ENCODE assay signal across 8 cellular contexts in genomic region chr10:84156768-84157167, GRCh38. TPM values are rescaled to one million over a fixed set of nuclear protein-coding genes. Genes with fewer than 3 reads are reported as not detected.
DNase-seq lines count a peak whose midpoint lies in the region; ATAC-seq and TF ChIP-seq lines count a peak whose summit lies in the region.

No MANE protein-coding gene starts in this region.

- H3K36me3 Mint-ChIP-seq in natural killer cell treated with Interleukin-12 subunit alpha and Interleukin-12 subunit beta and Interleukin-15 and Interleukin-18, amount 100 ng/mL, for 72 hours, result peaks cover 22% of the 10 kb centered on the region

- DNase-seq in GDM1 (lab: John Stamatoyannopoulos, UW) (peak; percentile 65), activated T-cell treated with anti-CD3 and anti-CD28 coated beads for 48 hours (ENCODE audit: low read depth) (peak; percentile 38), OCI-LY7 (ENCODE audit: low spot score) (no peak), NCI-H524 (lab: John Stamatoyannopoulos, UW) (no peak), DMS114 treated with DMSO at 0.1 percent for 48 hours (lab: John Stamatoyannopoulos, UW; ENCODE audit: unreplicated experiment) (no peak), omental fat pad (ENCODE audit: low spot score) (no peak)
- DNase-seq in natural killer cell treated with Interleukin-12 subunit alpha and Interleukin-12 subunit beta and Interleukin-15 and Interleukin-18, amount 100 ng/mL, for 72 hours (ENCODE audit: low spot score), result peak; percentile 74

- peak overlapping the region; percentile 73 for H3K4me3 Mint-ChIP-seq in natural killer cell treated with Interleukin-12 subunit alpha and Interleukin-12 subunit beta and Interleukin-15 and Interleukin-18, amount 100 ng/mL, for 72 hours

- intact Hi-C loops in OCI-LY7 (cut with micrococcal nuclease; ENCODE audit: unreplicated experiment), result no loop called here

- TF ChIP-seq CTCF in OCI-LY7 (conservative IDR thresholded peaks at IDR 0.05; ENCODE audit: low read length) (no peak), omental fat pad (IDR thresholded peaks at IDR 0.05) (no peak)

- no peaks in the 10 kb centered on the region for H3K4me1 ChIP-seq in OCI-LY7 (ENCODE audit: insufficient read depth, low read length, poor library complexity, severe bottlenecking)

- H3K9me3 ChIP-seq in OCI-LY7 (ENCODE audit: low read length), result no peaks in the 10 kb centered on the region

- H3K4me3 ChIP-seq in OCI-LY7 (ENCODE audit: low read depth, low read length, poor library complexity, severe bottlenecking), result no peak overlapping the region

- H3K27ac ChIP-seq in OCI-LY7 (ENCODE audit: low read depth, low read length, poor library complexity, severe bottlenecking), result no peak overlapping the region

- ATAC-seq in HG03460 (IDR thresholded peaks at IDR 0.05; ENCODE audit: unreplicated experiment) (peak; percentile 56), omental fat pad (ENCODE audit: low FRiP score) (no peak)
- ATAC-seq in natural killer cell treated with Interleukin-12 subunit alpha and Interleukin-12 subunit beta and Interleukin-15 and Interleukin-18, amount 100 ng/mL, for 72 hours, result peak; percentile 98 to 99

- CTCF ChIA-PET in OCI-LY7 (lab: Charles Lee; ENCODE audit: unreplicated experiment), result no interaction called here

- no peak overlapping the region for H3K4me2 ChIP-seq in OCI-LY7 (ENCODE audit: low read length)

- peaks cover 33 to 35% of the 10 kb centered on the region in 2 donors for H3K4me1 Mint-ChIP-seq in natural killer cell treated with Interleukin-12 subunit alpha and Interleukin-12 subunit beta and Interleukin-15 and Interleukin-18, amount 100 ng/mL, for 72 hours (ENCODE audit: low read depth in 2 of 2)

- H3K9me3 Mint-ChIP-seq in natural killer cell treated with Interleukin-12 subunit alpha and Interleukin-12 subunit beta and Interleukin-15 and Interleukin-18, amount 100 ng/mL, for 72 hours, result no peaks in the 10 kb centered on the region

- peak overlapping the region; percentile 74 to 90 for H3K27ac Mint-ChIP-seq in natural killer cell treated with Interleukin-12 subunit alpha and Interleukin-12 subunit beta and Interleukin-15 and Interleukin-18, amount 100 ng/mL, for 72 hours

- no peaks in the 10 kb centered on the region for H3K9me2 ChIP-seq in OCI-LY7 (ENCODE audit: insufficient read depth, low read length)

- peaks cover 0 to 7% of the 10 kb centered on the region in 2 donors for H3K27me3 Mint-ChIP-seq in natural killer cell treated with Interleukin-12 subunit alpha and Interleukin-12 subunit beta and Interleukin-15 and Interleukin-18, amount 100 ng/mL, for 72 hours

- H4K20me1 ChIP-seq in OCI-LY7 (ENCODE audit: insufficient read depth, low read length), result no peaks in the 10 kb centered on the region

- H2AFZ ChIP-seq in OCI-LY7 (ENCODE audit: low read length), result no peak overlapping the region

- H3K36me3 ChIP-seq in OCI-LY7 (ENCODE audit: insufficient read depth, low read length), result peaks cover 40% of the 10 kb centered on the region

- POLR2A ChIA-PET in OCI-LY7 (lab: Charles Lee), result interaction anchor here (0.5 to 1.3 kb wide), 2 partner anchors 9 to 1017 kb away, joined by 3 to 5 read pairs; no protein-coding TSS in a partner anchor

- no peaks in the 10 kb centered on the region for H3K79me2 ChIP-seq in OCI-LY7 (ENCODE audit: insufficient read depth, low read depth, low read length)

- BruUV-seq in OCI-LY7 (replicated peaks; lab: Mats Ljungman, UMichigan), result no TSS peak

RNA-seq across cellular contexts. Expression of gene GPR15LG, which starts 16.8 kb away (rescaled TPM):
- not detected for total RNA-seq in natural killer cell treated with Interleukin-12 subunit alpha and Interleukin-12 subunit beta and Interleukin-15 and Interleukin-18, amount 100 ng/mL, for 72 hours
- total RNA-seq in OCI-LY7 (2014; rRNA removed; shearing (Covaris generic)), result not detected in 2 replicates
- total RNA-seq in OCI-LY7 (2022), result not detected in 2 replicates
- total RNA-seq in omental fat pad, result not detected

RNA-seq across cellular contexts. Expression of gene GHITM, which starts 17.5 kb away (rescaled TPM):
- 100 to 1,000 TPM; 121 to 157 TPM for total RNA-seq in natural killer cell treated with Interleukin-12 subunit alpha and Interleukin-12 subunit beta and Interleukin-15 and Interleukin-18, amount 100 ng/mL, for 72 hours
- 103 and 119 TPM in 2 replicates for total RNA-seq in OCI-LY7 (2014; rRNA removed; shearing (Covaris generic))
- total RNA-seq in OCI-LY7 (2022), result 120 and 132 TPM in 2 replicates
- 100 to 1,000 TPM; 110 to 165 (median 149) TPM for total RNA-seq in omental fat pad

RNA-seq across cellular contexts. Expression of gene CDHR1, which starts 37.6 kb away (rescaled TPM):
- total RNA-seq in natural killer cell treated with Interleukin-12 subunit alpha and Interleukin-12 subunit beta and Interleukin-15 and Interleukin-18, amount 100 ng/mL, for 72 hours, result 10 to 100 TPM in 1 of 2 donors, 1 to 10 TPM in 1; 3.3 to 10.2 TPM
- not detected in 2 replicates for total RNA-seq in OCI-LY7 (2014; rRNA removed; shearing (Covaris generic))
- total RNA-seq in OCI-LY7 (2022) (not detected in 2 replicates), omental fat pad (under 1 TPM in 2 of 4 donors, not detected in 2; 0.16 to 0.24 TPM)

Comparison
In these comparisons a context has a peak if more than half of its experiments do, and no peak if none do; other contexts are left out.
1. DNase-seq: peak in GDM1 (single experiment), activated T-cell treated with anti-CD3 and anti-CD28 coated beads for 48 hours (single experiment) and natural killer cell treated with Interleukin-12 subunit alpha and Interleukin-12 subunit beta and Interleukin-15 and Interleukin-18, amount 100 ng/mL, for 72 hours (single experiment); none in OCI-LY7 (single experiment), NCI-H524 (0 of 2), DMS114 treated with DMSO at 0.1 percent for 48 hours (single experiment) and omental fat pad (single experiment).